Comparison of ENCODE assay signal across 22 cellular contexts in the genomic region with DNA sequence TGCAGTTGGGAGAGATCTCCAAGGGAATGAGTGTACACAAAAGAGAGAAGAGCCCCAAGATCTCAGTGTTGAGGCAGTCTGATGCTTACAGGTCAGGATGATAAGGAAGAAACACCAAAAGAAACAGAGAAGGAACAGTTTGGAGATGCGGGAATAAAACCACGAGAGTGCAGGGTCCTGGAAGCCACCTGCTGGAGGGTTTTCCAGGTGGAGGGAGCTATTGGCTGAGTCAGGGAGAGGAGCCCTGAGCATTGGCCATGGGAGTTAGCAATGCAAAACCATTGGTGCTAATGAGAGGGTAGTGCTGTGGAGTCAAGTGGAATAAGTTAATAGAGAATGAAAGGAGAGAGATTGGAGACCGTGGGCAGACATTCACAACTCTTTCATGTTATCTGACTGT. TPM values are rescaled to one million over a fixed set of nuclear protein-coding genes. Genes with fewer than 3 reads are reported as not detected.
"Had no signal": no experiment of that assay in that cellular context is flagged by ENCODE, and none has a peak within 500 bp of the region (broad histone marks: within the 10 kb centered on the region; RNA-seq: fewer than 3 reads in every experiment).

No MANE protein-coding gene starts in this region.

- H3K9me3 ChIP-seq: colonic mucosa, gastrocnemius medialis, lower lobe of right lung had no signal

- ATAC-seq: effector memory CD8-positive, alpha-beta T cell; esophagus mucosa; gastrocnemius medialis; heart right ventricle; left cardiac atrium; left lung; left ventricle myocardium superior; lower lobe of right lung; naive thymus-derived CD4-positive, alpha-beta T cell had no signal

- H3K27ac ChIP-seq: colonic mucosa, epithelial cell of prostate, esophagus squamous epithelium, gastrocnemius medialis, heart right ventricle, left lung, lower lobe of right lung had no signal

- H3K27me3 ChIP-seq: colonic mucosa, esophagus squamous epithelium, gastrocnemius medialis, heart right ventricle, left lung had no signal

- FAIRE-seq: islet of Langerhans, keratinocyte had no signal

- H3K27ac Mint-ChIP-seq: effector memory CD8-positive, alpha-beta T cell; naive thymus-derived CD4-positive, alpha-beta T cell had no signal

- H3K36me3 ChIP-seq: colonic mucosa, gastrocnemius medialis, heart right ventricle, left lung, lower lobe of right lung had no signal

- H3K4me3 ChIP-seq: colonic mucosa, esophagus squamous epithelium, gastrocnemius medialis, heart right ventricle, left lung, lower lobe of right lung had no signal

- H3K36me3 Mint-ChIP-seq: naive thymus-derived CD4-positive, alpha-beta T cell had no signal

- H3K4me1 Mint-ChIP-seq: naive thymus-derived CD4-positive, alpha-beta T cell had no signal

- H3K4me3 Mint-ChIP-seq: effector memory CD8-positive, alpha-beta T cell; naive thymus-derived CD4-positive, alpha-beta T cell had no signal

- DNase-seq: colonic mucosa; effector CD8-positive, alpha-beta T cell; effector memory CD8-positive, alpha-beta T cell; erythroblast; esophagus squamous epithelium; foreskin fibroblast; foreskin melanocyte; gastrocnemius medialis; glutamatergic neuron; heart right ventricle; hippocampal formation; left cardiac atrium; left lung; left ventricle myocardium superior; lower lobe of right lung; mesenchymal stem cell; midbrain; naive thymus-derived CD4-positive, alpha-beta T cell had no signal

- H3K4me1 ChIP-seq: colonic mucosa, gastrocnemius medialis, heart right ventricle, left lung, lower lobe of right lung had no signal

RNA-seq across cellular contexts. Expression of a gene that starts 39.2 kb away (rescaled TPM):
- polyA plus RNA-seq: naive thymus-derived CD4-positive, alpha-beta T cell had no signal
